ENCODE assay signal across 6 cellular contexts in the genomic region with DNA sequence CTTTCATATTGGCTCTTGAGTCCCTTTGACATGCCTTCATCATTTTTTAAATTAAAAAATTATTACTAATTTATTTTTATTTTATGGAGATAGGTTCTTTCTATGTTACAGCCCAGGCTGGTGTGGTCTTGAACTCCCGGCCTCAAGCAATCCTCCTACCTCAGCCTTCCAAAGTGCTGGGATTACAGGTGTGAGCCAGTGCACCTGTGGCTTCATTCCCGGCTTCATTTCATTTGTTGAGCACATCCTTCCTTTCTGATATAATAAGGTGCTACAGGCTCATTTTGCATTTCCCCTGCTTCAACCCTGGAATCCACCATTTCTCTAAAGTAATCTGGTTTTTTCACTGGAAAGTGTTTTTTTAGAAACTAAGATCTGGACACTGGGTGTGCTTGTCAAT. TPM values are rescaled to one million over a fixed set of nuclear protein-coding genes. Genes with fewer than 3 reads are reported as not detected.
"Had no signal": no experiment of that assay in that cellular context is flagged by ENCODE, and none has a peak within 500 bp of the region (broad histone marks: within the 10 kb centered on the region; RNA-seq: fewer than 3 reads in every experiment).

No MANE protein-coding gene starts in this region.

RNA-seq across cellular contexts. Expression of a gene that starts 23.8 kb away (rescaled TPM):
- total RNA-seq: suprapubic skin, temporal lobe, thoracic aorta, transverse colon, urinary bladder, vagina had no signal
